In genomic region chr4:77146426-77147399, GRCh38 we compare ENCODE assay signal across 11 cellular contexts. TPM values are rescaled to one million over a fixed set of nuclear protein-coding genes. Genes with fewer than 3 reads are reported as not detected.
DNase-seq lines count a peak whose midpoint lies in the region; ATAC-seq, FAIRE-seq and TF ChIP-seq lines count a peak whose summit lies in the region.
"Had no signal": no experiment of that assay in that cellular context is flagged by ENCODE, and none has a peak within 500 bp of the region (broad histone marks: within the 10 kb centered on the region; RNA-seq: fewer than 3 reads in every experiment).

No MANE protein-coding gene starts in this region.

- FAIRE-seq in K562 (lab: Jason Lieb, UNC), result no peak
- FAIRE-seq in pancreas (lab: Jason Lieb, UNC), result peak; percentile 17
- FAIRE-seq: TTC549 had no signal

- no TSS peak for BruUV-seq in K562 (replicated peaks; lab: Mats Ljungman, UMichigan)

- DNase-seq in DND-41 (no peak), LoVo (ENCODE audit: low spot score) (peak; percentile 54), K562 (ENCODE audit: extremely low read depth in 1 of 4, low spot score in 3 of 4) (peak in 1 of 4 experiments; percentile 17), pancreas (no peak), BE2C (no peak)
- DNase-seq in activated naive CD4-positive, alpha-beta T cell treated with Interleukin-2 at 50 U/mL for 16 hours, result no peak
- DNase-seq in stimulated activated CD4-positive, alpha-beta T cell treated with anti-CD3 and anti-CD28 coated beads, Interleukin-4, amount 100 ng/mL, for 1 hour, result no peak
- DNase-seq in activated effector memory CD4-positive, alpha-beta T cell treated with Interleukin-2 at 50 U/mL for 16 hours, result no peak
- DNase-seq: NCI-H1105 had no signal

- H3K27ac ChIP-seq in DND-41 (ENCODE audit: low read length) (no peak overlapping the region), K562 (ENCODE audit: extremely low read depth, low read depth, low read length) (no peak overlapping the region; the same call in 2 of the 3 replicates), pancreas (peak overlapping the region in 2 of 4 donors; percentile 11 to 35)
- H3K27ac ChIP-seq: tibial nerve had no signal

- no peaks in the 10 kb centered on the region for H3K9me1 ChIP-seq in K562 (ENCODE audit: control insufficient read depth, insufficient read depth, low read length)

- in situ Hi-C loops in K562 (cut with MboI), result no loop called here

- TF ChIP-seq CTCF in DND-41 (IDR thresholded peaks at IDR 0.05; ENCODE audit: borderline replicate concordance, extremely low read depth, low read length, poor library complexity, severe bottlenecking) (no peak), K562 (IDR thresholded peaks at IDR 0.05 in 2 of 3, conservative IDR thresholded peaks at IDR 0.05 in 1 of 3; ENCODE audit: insufficient read depth in 2 of 3, low read depth in 1 of 3, low read length in 3 of 3) (no peak), pancreas (IDR thresholded peaks at IDR 0.05) (no peak), BE2C (IDR thresholded peaks at IDR 0.05; ENCODE audit: low read depth, low read length) (no peak)

- no peaks in the 10 kb centered on the region for H3K4me1 ChIP-seq in DND-41 (ENCODE audit: insufficient read depth, low read length)
- H3K4me1 ChIP-seq in K562 (replicated peaks in 1 of 2; ENCODE audit: control insufficient read depth in 2 of 2, insufficient read depth in 2 of 2, low read length in 2 of 2), result peaks cover 0 to 16% of the 10 kb centered on the region in 2 experiments; a peak in 3 of 5 replicates
- peaks cover 16 to 23% (median 22%) of the 10 kb centered on the region in 3 donors for H3K4me1 ChIP-seq in pancreas
- no peaks in the 10 kb centered on the region for H3K4me1 ChIP-seq in BE2C

- TF ChIP-seq RAD21 in K562 (CRISPR knock-in tag; conservative IDR thresholded peaks at IDR 0.05 in 1 of 2, IDR thresholded peaks at IDR 0.05 in 1 of 2), result no peak

- no peaks in the 10 kb centered on the region for H3K36me3 ChIP-seq in DND-41 (ENCODE audit: insufficient read depth, low read length)
- no peaks in the 10 kb centered on the region for H3K36me3 ChIP-seq in K562 (ENCODE audit: control insufficient read depth, insufficient read depth, low read length)
- H3K36me3 ChIP-seq in pancreas, result no peaks in the 10 kb centered on the region
- no peaks in the 10 kb centered on the region for H3K36me3 ChIP-seq in BE2C
- H3K36me3 ChIP-seq: tibial nerve had no signal

- intact Hi-C loops in K562 (cut with micrococcal nuclease), result no loop called here
- intact Hi-C loops in pancreas (cut with DNase I), result no loop called here

- H3K4me3 ChIP-seq in DND-41 (ENCODE audit: low read depth in 1 of 2, low read length in 2 of 2) (no peak overlapping the region), K562 (no peak overlapping the region), pancreas (no peak overlapping the region), BE2C (ENCODE audit: low read depth, low read length) (no peak overlapping the region)
- H3K4me3 ChIP-seq: tibial nerve had no signal

- 38% methylated on average over 5 of the region's 5 CpGs for WGBS in K562 (ENCODE audit: insufficient coverage, low coverage, missing lambda C conversion rate)
- 46% methylated on average over 5 of the region's 5 CpGs for WGBS in pancreas, 2 donors

- no peak for TF ChIP-seq POLR2A in K562 (conservative IDR thresholded peaks at IDR 0.05)

- H2AFZ ChIP-seq in DND-41 (ENCODE audit: low read depth, low read length) (no peak overlapping the region), K562 (ENCODE audit: low read depth, low read length) (peak overlapping the region; percentile 30)

- H3K27me3 ChIP-seq in DND-41 (ENCODE audit: insufficient read depth, low read length, poor library complexity) (no peaks in the 10 kb centered on the region), K562 (ENCODE audit: control insufficient read depth in 2 of 2, insufficient read depth in 2 of 2, low read length in 2 of 2) (no peaks in the 10 kb centered on the region), pancreas (no peaks in the 10 kb centered on the region), BE2C (no peaks in the 10 kb centered on the region)
- H3K27me3 ChIP-seq: tibial nerve had no signal

- TF ChIP-seq EP300 in K562 (IDR thresholded peaks at IDR 0.05; ENCODE audit: low read length), result peak; percentile 14; the same call in 1 of the 2 replicates

- POLR2A ChIA-PET in K562 (lab: Yijun Ruan, JAX), result interaction anchor here (0.6 to 1.6 kb wide), 4 partner anchors 9 to 1607 kb away, joined by 3 to 4 read pairs (median 3); no protein-coding TSS in a partner anchor

- H3K79me2 ChIP-seq in DND-41 (ENCODE audit: insufficient read depth, low read length) (no peaks in the 10 kb centered on the region), K562 (ENCODE audit: control insufficient read depth, insufficient read depth, low read length) (no peaks in the 10 kb centered on the region)

- H3K9ac ChIP-seq in DND-41 (ENCODE audit: low read depth, low read length), result no peak overlapping the region
- H3K9ac ChIP-seq in K562 (ENCODE audit: insufficient read depth in 1 of 2, low read depth in 2 of 2, low read length in 2 of 2), result no peak overlapping the region

- H3K9me3 ChIP-seq in DND-41 (ENCODE audit: insufficient read depth, low read length, severe bottlenecking), result no peaks in the 10 kb centered on the region
- H3K9me3 ChIP-seq in K562 (replicated peaks; ENCODE audit: control insufficient read depth, insufficient read depth, low read depth, low read length), result no peaks in the 10 kb centered on the region
- no peaks in the 10 kb centered on the region for H3K9me3 ChIP-seq in pancreas
- H3K9me3 ChIP-seq in BE2C, result no peaks in the 10 kb centered on the region
- H3K9me3 ChIP-seq: tibial nerve had no signal

- H3K4me2 ChIP-seq in DND-41 (ENCODE audit: insufficient read depth, low read length), result no peak overlapping the region
- no peak overlapping the region for H3K4me2 ChIP-seq in K562 (ENCODE audit: insufficient read depth, low read length)

- ATAC-seq in DND-41 (ENCODE audit: insufficient read depth, low read depth) (0 out of 3 replicates have a peak, but pooled peaks have one; percentile 22), K562 (peak; percentile 72), pancreas (peak; percentile 49 to 74 (median 72))

- H4K20me1 ChIP-seq in DND-41 (ENCODE audit: insufficient read depth, low read length) (no peaks in the 10 kb centered on the region), K562 (replicated peaks; ENCODE audit: control insufficient read depth, insufficient read depth, low read length) (no peaks in the 10 kb centered on the region)

- CTCF ChIA-PET in K562 (lab: Yijun Ruan, JAX; ENCODE audit: low intra/inter-chr PET ratio), result no interaction called here

TF ChIP-seq in K562, 482 proteins besides CTCF, POLR2A, EP300 and RAD21 (continues in another document):
- peak; percentile 70 for TF ChIP-seq ARID1B (IDR thresholded peaks at IDR 0.05)
- peak; percentile 27; the same call in 1 of the 2 replicates for TF ChIP-seq CTBP1 (IDR thresholded peaks at IDR 0.05; ENCODE audit: borderline replicate concordance)
- TF ChIP-seq PPARD (CRISPR knock-in tag; IDR thresholded peaks at IDR 0.05), result no peak

RNA-seq across cellular contexts. Expression of gene CCNG2, which starts 10.3 kb away (rescaled TPM):
- total RNA-seq in K562 (2011; cell fraction: chromatin; rRNA removed; ENCODE audit: low replicate concordance), result 8.9 and 21.5 TPM in 2 replicates
- total RNA-seq in K562 (2011; cell fraction: nucleolus; rRNA removed), result 6.2 and 6.3 TPM in 2 replicates
- 9.2 and 12.8 TPM in 2 replicates for total RNA-seq in K562 (2011; cell fraction: nucleoplasm; rRNA removed)
- total RNA-seq in K562 (2014; rRNA removed) (1.00 and 1.0 TPM in 2 replicates), K562 (2014; rRNA removed; fragmentation: Illumina TruSeq; extraction: Trizol) (2.9 and 3.6 TPM in 2 replicates), K562 (2015; rRNA removed; fragmentation: Illumina TruSeq; extraction: Trizol) (1.1 and 1.6 TPM in 2 replicates), K562 (2021) (3.9 and 5.8 TPM in 2 replicates), pancreas (10 to 100 TPM in 3 of 6 donors, 1 to 10 TPM in 3; 4.7 to 30.2 (median 12.8) TPM)
- polyA plus RNA-seq in K562 (2011; rRNA removed) (6.6 and 7.8 TPM in 2 replicates), K562 (2014; fragmentation: Illumina TruSeq; extraction: Trizol) (4.2 and 4.4 TPM in 2 replicates), K562 (2014; fragmentation: Nextera tagmentation; extraction: Ambion mirVana) (1 to 10 TPM in 1 of 2 experiments, under 1 TPM in 1; 0.49 to 1.5 TPM), K562 (2014; rRNA removed) (1.3 and 3.9 TPM in 2 replicates), pancreas (1 to 10 TPM; 5.1 to 6.1 TPM)
- polyA plus RNA-seq in K562 (2011; cell fraction: cytosol; rRNA removed), result 0.48 and 3.1 TPM in 2 replicates
- 5.6 and 16.1 TPM in 2 replicates for polyA plus RNA-seq in K562 (2011; cell fraction: nucleus; rRNA removed)
- polyA plus RNA-seq in K562 (2012), result 3.6 and 10.5 TPM in 2 replicates
- polyA minus RNA-seq in K562 (2011; rRNA and poly(A)+ RNA removed), result 3.4 and 5.7 TPM in 2 replicates
- polyA minus RNA-seq in K562 (2011; cell fraction: cytosol; rRNA and poly(A)+ RNA removed), result 1.2 and 1.6 TPM in 2 replicates
- 3.0 and 10.6 TPM in 2 replicates for polyA minus RNA-seq in K562 (2011; cell fraction: nucleus; rRNA and poly(A)+ RNA removed)
- polyA plus RNA-seq in BE2C (2012; ENCODE audit: insufficient read depth, insufficient read length, low read depth), result 1.4 TPM

Comparison
In these comparisons a context has a peak if more than half of its experiments do, and no peak if none do; other contexts are left out.
1. ATAC-seq: peak in every context shown above with its lines; median percentile 72 in pancreas; 72 in K562; 22 in DND-41.